1 cellular context compared by ENCODE assay signal in genomic region chr14:90758028-90758889, GRCh38.
TF ChIP-seq lines count a peak whose summit lies in the region.

No MANE protein-coding gene starts in this region.

TF ChIP-seq in K562, 482 proteins besides CTCF, POLR2A, EP300 and RAD21 (continued from another document and continues in another):
- TF ChIP-seq CTCFL (IDR thresholded peaks at IDR 0.05; ENCODE audit: borderline replicate concordance, insufficient read depth, low read depth, low read length, poor library complexity, severe bottlenecking) (peak; percentile 64), HDGF (IDR thresholded peaks at IDR 0.05) (peak; percentile 30; the same call in 1 of the 2 replicates), C11orf30 (IDR thresholded peaks at IDR 0.05; ENCODE audit: low read depth) (peak; percentile 92), SMARCA4 (IDR thresholded peaks at IDR 0.05) (no peak), XRCC5 (IDR thresholded peaks at IDR 0.05; ENCODE audit: low read depth, low read length) (0 out of 2 replicates have a peak, but pooled peaks have one; percentile 54), RB1 (IDR thresholded peaks at IDR 0.05; ENCODE audit: low read depth) (peak; percentile 87), E2F6 (IDR thresholded peaks at IDR 0.05; ENCODE audit: borderline replicate concordance in 1 of 2, extremely low read depth in 1 of 2, insufficient read depth in 1 of 2, insufficient read length in 1 of 2, low read depth in 1 of 2, low read length in 1 of 2, poor library complexity in 1 of 2, severe bottlenecking in 1 of 2) (peak in 1 of 2 experiments; percentile 51), SAP30 (IDR thresholded peaks at IDR 0.05; ENCODE audit: borderline replicate concordance, insufficient read depth, low read depth, low read length, poor library complexity, severe bottlenecking) (no peak), SRSF1 (IDR thresholded peaks at IDR 0.05; ENCODE audit: low read depth, low read length) (no peak), PHF8 (IDR thresholded peaks at IDR 0.05; ENCODE audit: borderline replicate concordance, low read length) (peak; percentile 45; the same call in 1 of the 2 replicates), ID3 (CRISPR knock-in tag; IDR thresholded peaks at IDR 0.05) (no peak), ID3 (tag; IDR thresholded peaks at IDR 0.05) (no peak), ZNF511 (CRISPR knock-in tag; IDR thresholded peaks at IDR 0.05) (no peak), POLR2G (IDR thresholded peaks at IDR 0.05; ENCODE audit: low read depth, low read length) (peak; percentile 60), SETDB1 (IDR thresholded peaks at IDR 0.05; ENCODE audit: low read length) (no peak), RBFOX2 (IDR thresholded peaks at IDR 0.05; ENCODE audit: low read depth, low read length) (peak; percentile 40; the same call in 1 of the 2 replicates), CREB3L1 (IDR thresholded peaks at IDR 0.05; ENCODE audit: borderline replicate concordance, low read depth) (peak; percentile 54; the same call in 1 of the 2 replicates), RBM15 (IDR thresholded peaks at IDR 0.05; ENCODE audit: insufficient read depth, low read length) (no peak), ZNF583 (CRISPR knock-in tag; IDR thresholded peaks at IDR 0.05) (no peak), PHB (CRISPR knock-in tag; IDR thresholded peaks at IDR 0.05) (no peak), YY1 (IDR thresholded peaks at IDR 0.05; ENCODE audit: borderline replicate concordance in 1 of 3, control insufficient read depth in 1 of 3, extremely low read depth in 1 of 3, insufficient read depth in 3 of 3, insufficient read length in 1 of 3, insufficient replicate concordance in 2 of 3, low read depth in 1 of 3, low read length in 2 of 3) (peak in 1 of 3 experiments; percentile 42), ZSCAN32 (CRISPR knock-in tag; IDR thresholded peaks at IDR 0.05) (no peak), MBD1 (CRISPR knock-in tag; IDR thresholded peaks at IDR 0.05) (no peak), CREM (IDR thresholded peaks at IDR 0.05; ENCODE audit: low read depth) (peak; percentile 43; the same call in 1 of the 2 replicates), GABPA (tag; conservative IDR thresholded peaks at IDR 0.05; ENCODE audit: low read depth) (no peak), MXD1 (CRISPR knock-in tag; IDR thresholded peaks at IDR 0.05; ENCODE audit: borderline replicate concordance, poor library complexity, severe bottlenecking) (no peak), ILF3 (IDR thresholded peaks at IDR 0.05; ENCODE audit: borderline replicate concordance) (no peak), NEUROD1 (IDR thresholded peaks at IDR 0.05; ENCODE audit: borderline replicate concordance, low read depth, low read length, partially characterized antibody) (peak; percentile 22), GTF2F1 (IDR thresholded peaks at IDR 0.05; ENCODE audit: low read depth, low read length) (no peak), NONO (IDR thresholded peaks at IDR 0.05; ENCODE audit: low read depth in 2 of 2, low read length in 1 of 2) (peak in 1 of 2 experiments; percentile 27; a peak in 1 of 4 replicates), MXI1 (IDR thresholded peaks at IDR 0.05; ENCODE audit: low read depth, low read length) (no peak), CXXC5 (CRISPR knock-in tag; IDR thresholded peaks at IDR 0.05) (peak; percentile 51; the same call in 1 of the 2 replicates), VEZF1 (CRISPR knock-in tag; IDR thresholded peaks at IDR 0.05) (peak; percentile 95), SAFB (IDR thresholded peaks at IDR 0.05; ENCODE audit: borderline replicate concordance, low read depth, low read length) (no peak), CBX8 (IDR thresholded peaks at IDR 0.05; ENCODE audit: borderline replicate concordance, extremely low read depth, low read depth, low read length, poor library complexity, severe bottlenecking) (no peak), CLOCK (CRISPR knock-in tag; IDR thresholded peaks at IDR 0.05; ENCODE audit: borderline replicate concordance) (no peak), ZNF592 (IDR thresholded peaks at IDR 0.05) (0 out of 2 replicates have a peak, but pooled peaks have one; percentile 47), MAFG (tag; conservative IDR thresholded peaks at IDR 0.05) (peak; percentile 51; the same call in 1 of the 2 replicates), TCF3 (CRISPR knock-in tag; IDR thresholded peaks at IDR 0.05) (0 out of 2 replicates have a peak, but pooled peaks have one; percentile 9), GATAD2B (IDR thresholded peaks at IDR 0.05; ENCODE audit: borderline replicate concordance) (0 out of 2 replicates have a peak, but pooled peaks have one; percentile 38), CTBP1 (IDR thresholded peaks at IDR 0.05; ENCODE audit: borderline replicate concordance) (peak; percentile 61; the same call in 1 of the 2 replicates), TAF15 (IDR thresholded peaks at IDR 0.05; ENCODE audit: low read depth, low read length) (no peak), ESRRA (IDR thresholded peaks at IDR 0.05; ENCODE audit: borderline replicate concordance, low read depth) (peak; percentile 90; the same call in 1 of the 2 replicates), ETV1 (tag; conservative IDR thresholded peaks at IDR 0.05; ENCODE audit: low read depth) (no peak), ZKSCAN1 (IDR thresholded peaks at IDR 0.05; ENCODE audit: low read depth, low read length) (peak; percentile 41; the same call in 1 of the 2 replicates), SIN3A (IDR thresholded peaks at IDR 0.05; ENCODE audit: borderline replicate concordance in 2 of 2, control insufficient read depth in 1 of 2, low read depth in 2 of 2, low read length in 2 of 2) (no peak), SIN3B (IDR thresholded peaks at IDR 0.05; ENCODE audit: low read depth) (no peak), SMC3 (conservative IDR thresholded peaks at IDR 0.05; ENCODE audit: insufficient read depth, low read depth, low read length) (peak; percentile 45; the same call in 1 of the 2 replicates), SP2 (IDR thresholded peaks at IDR 0.05; ENCODE audit: extremely low read depth, low read depth, low read length, poor library complexity, severe bottlenecking) (no peak)
